1 cellular context compared by ENCODE assay signal in the genomic region with DNA sequence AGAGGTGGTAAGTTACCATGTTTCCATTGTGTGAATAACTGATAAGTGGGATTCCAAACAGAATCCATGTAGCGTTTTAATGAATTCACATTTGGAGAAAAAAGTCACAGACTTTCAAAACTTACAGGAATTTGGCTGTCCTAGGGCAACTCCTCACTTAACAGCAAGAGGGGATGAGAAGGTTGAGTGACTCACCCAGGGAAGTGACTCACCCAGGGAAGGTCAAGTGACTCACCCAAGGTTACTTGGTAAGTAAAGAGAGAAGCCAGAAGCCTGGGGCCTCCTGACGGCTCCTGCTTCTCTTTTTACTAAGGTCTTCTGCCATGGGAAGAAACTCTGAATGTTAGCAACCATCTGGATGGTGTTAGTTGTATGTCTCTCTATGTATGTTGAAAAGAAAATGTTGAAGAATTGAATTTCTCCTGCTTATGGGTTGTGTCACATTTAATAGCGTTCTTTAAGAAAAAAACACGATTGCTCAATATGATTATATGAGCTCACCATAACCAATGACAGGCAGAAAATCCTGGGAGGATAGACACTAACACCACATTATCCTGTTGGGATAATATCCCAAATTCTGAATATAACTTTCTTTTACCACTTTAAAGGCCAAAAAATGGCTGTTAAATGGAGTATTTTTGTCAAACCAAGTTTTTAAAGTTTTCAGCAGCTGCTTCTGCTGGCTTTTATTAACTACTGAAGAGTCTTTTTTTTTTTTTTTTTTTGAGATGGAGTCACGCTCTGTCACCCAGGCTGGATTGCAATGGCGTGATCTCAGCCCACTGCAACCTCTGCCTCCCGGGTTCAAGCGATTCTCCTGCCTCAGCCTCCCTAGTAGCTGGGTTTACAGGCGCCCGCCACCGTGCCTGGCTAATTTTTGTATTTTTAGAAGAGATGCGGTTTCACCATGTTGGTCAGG.
A peak's percentile ranks its signal among the peaks of the same experiment; 100 is the strongest.
TF ChIP-seq lines count a peak whose summit lies in the region.

No MANE protein-coding gene starts in this region.

TF ChIP-seq in A549, 52 proteins besides CTCF, POLR2A, EP300 and RAD21 (continued from another document):
- TF ChIP-seq JUNB (IDR thresholded peaks at IDR 0.05) (peak; percentile 97), JUN (IDR thresholded peaks at IDR 0.05) (peak; percentile 71 to 74; a peak in 4 of 5 replicates), KDM5A (IDR thresholded peaks at IDR 0.05) (no peak), CHD4 (IDR thresholded peaks at IDR 0.05; ENCODE audit: borderline replicate concordance) (no peak), MYC (IDR thresholded peaks at IDR 0.05; ENCODE audit: borderline replicate concordance, low read length) (no peak), NFE2L2 (conservative IDR thresholded peaks at IDR 0.05; ENCODE audit: low read length) (0 out of 2 replicates have a peak, but pooled peaks have one; percentile 19), ZNF302 (CRISPR knock-in tag; IDR thresholded peaks at IDR 0.05) (no peak), GATA3 (IDR thresholded peaks at IDR 0.05; ENCODE audit: borderline replicate concordance) (peak; percentile 54; the same call in 1 of the 2 replicates), POLR2AphosphoS2 (conservative IDR thresholded peaks at IDR 0.05; ENCODE audit: low read length) (no peak), FOSL2 (IDR thresholded peaks at IDR 0.05) (peak; percentile 100), FOSL2 (CRISPR knock-in tag; IDR thresholded peaks at IDR 0.05) (peak; percentile 100), ESRRA (IDR thresholded peaks at IDR 0.05; ENCODE audit: borderline replicate concordance, low read length) (peak; percentile 97)
TF ChIP-seq in A549: peak in this region for 8.
